1 cellular context compared by ENCODE assay signal in the genomic region with DNA sequence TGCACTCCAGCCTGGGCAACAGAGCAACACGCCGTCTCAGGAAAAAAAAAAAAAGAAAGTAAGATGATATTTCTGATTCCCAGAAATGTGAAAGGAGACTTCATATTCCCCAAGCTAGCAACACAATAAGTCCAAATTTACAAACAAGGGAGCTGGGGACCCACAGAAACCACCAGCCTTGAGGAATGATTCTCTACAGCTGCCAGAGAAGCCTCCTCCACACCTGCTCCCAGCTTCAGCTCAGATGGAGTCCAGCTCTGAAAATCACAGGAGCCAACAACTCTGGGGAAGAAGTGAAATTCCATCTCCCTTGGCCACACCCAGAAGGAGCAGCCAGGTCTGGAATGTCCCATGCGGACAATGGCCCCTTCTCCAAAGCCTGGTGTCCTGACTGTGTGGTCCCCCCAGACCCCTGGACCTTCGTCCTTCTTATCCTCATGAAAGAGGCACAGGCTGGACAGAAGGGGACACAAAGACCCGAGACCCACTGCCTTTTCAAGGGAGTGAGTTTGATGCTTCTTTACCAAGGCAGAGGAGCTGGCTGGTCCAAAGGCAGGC.
TF ChIP-seq lines count a peak whose summit lies in the region.

No MANE protein-coding gene starts in this region.

TF ChIP-seq in IMR-90, 13 proteins besides CTCF, POLR2A, EP300 and RAD21:
- TF ChIP-seq RCOR1 (IDR thresholded peaks at IDR 0.05; ENCODE audit: insufficient replicate concordance, low read length) (no peak), RFX5 (IDR thresholded peaks at IDR 0.05; ENCODE audit: low read depth, low read length) (no peak), FOS (IDR thresholded peaks at IDR 0.05; ENCODE audit: low read depth, low read length) (no peak), MAFK (IDR thresholded peaks at IDR 0.05; ENCODE audit: low read depth, low read length) (no peak), MAZ (IDR thresholded peaks at IDR 0.05; ENCODE audit: borderline replicate concordance, low read depth, low read length) (no peak)
- TF ChIP-seq, protein P1, sequence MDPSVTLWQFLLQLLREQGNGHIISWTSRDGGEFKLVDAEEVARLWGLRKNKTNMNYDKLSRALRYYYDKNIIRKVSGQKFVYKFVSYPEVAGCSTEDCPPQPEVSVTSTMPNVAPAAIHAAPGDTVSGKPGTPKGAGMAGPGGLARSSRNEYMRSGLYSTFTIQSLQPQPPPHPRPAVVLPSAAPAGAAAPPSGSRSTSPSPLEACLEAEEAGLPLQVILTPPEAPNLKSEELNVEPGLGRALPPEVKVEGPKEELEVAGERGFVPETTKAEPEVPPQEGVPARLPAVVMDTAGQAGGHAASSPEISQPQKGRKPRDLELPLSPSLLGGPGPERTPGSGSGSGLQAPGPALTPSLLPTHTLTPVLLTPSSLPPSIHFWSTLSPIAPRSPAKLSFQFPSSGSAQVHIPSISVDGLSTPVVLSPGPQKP (IDR thresholded peaks at IDR 0.05; ENCODE audit: borderline replicate concordance, low read depth, low read length): no peak
